ENCODE assay signal across 22 cellular contexts in the genomic region with DNA sequence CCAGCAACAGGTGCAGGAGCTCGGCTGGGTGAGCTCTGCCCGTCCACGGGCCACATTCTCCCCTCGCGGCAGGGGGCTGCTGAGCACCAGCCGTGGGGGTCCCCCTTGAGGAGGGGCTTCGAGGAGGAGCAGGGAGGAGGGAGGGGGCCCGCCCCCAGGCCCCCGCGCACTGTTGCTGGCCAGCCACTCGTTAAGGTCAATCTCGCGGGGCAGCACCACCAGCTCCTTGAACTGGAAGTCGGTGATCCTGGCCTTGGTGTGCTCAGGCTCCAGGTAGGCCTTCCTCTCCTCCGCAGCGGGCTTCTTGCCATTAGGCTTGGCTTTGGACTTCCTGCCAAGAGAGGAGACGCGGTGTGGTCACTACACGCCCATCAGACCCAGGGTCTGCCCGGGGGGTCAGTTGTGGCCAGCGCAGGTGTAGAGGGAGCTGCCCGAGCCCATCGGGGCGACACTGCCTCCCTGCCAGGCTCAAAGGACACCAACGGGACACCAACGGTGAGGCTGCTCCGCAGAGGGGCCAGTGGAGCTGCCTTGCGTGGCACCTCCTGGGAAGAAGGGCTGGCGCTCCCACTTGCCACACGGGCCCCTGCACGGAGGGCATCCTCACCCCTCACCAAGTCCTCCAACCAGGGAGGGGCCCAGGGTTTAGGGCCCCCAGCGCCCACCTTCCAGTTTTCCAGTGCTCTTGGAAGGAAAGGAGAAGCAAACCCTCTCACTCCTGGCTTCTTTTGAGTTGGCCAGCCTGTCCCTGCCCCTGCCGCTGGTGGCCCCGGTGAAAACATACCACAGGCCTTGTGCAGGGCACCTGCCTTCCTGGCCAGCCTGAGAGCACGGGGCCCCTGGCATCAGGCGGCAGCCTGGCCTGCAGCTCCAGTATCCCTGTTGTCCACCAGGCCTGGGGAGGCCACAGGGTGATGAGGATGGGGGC. TPM values are rescaled to one million over a fixed set of nuclear protein-coding genes. Genes with fewer than 3 reads are reported as not detected.
DNase-seq lines count a peak whose midpoint lies in the region; ATAC-seq, FAIRE-seq and TF ChIP-seq lines count a peak whose summit lies in the region.
"Had no signal": no experiment of that assay in that cellular context is flagged by ENCODE, and none has a peak within 500 bp of the region (broad histone marks: within the 10 kb centered on the region; RNA-seq: fewer than 3 reads in every experiment).

No MANE protein-coding gene starts in this region.

- H3K27me3 ChIP-seq in H1 (replicated peaks in 1 of 4; ENCODE audit: control insufficient read depth in 3 of 4, extremely low read depth in 1 of 4, insufficient read depth in 3 of 4, low read length in 3 of 4): no peaks in the 10 kb centered on the region
- no peaks in the 10 kb centered on the region for H3K27me3 ChIP-seq in layer of hippocampus (ENCODE audit: control insufficient read depth, insufficient read depth, low read length)
- no peaks in the 10 kb centered on the region for H3K27me3 ChIP-seq in spleen (replicated peaks in 1 of 7)

- no peak overlapping the region for H3K9ac ChIP-seq in H1 (replicated peaks in 1 of 4; ENCODE audit: extremely low read depth in 1 of 4, low read depth in 3 of 4, low read length in 3 of 4)

- no peaks in the 10 kb centered on the region; a peak in 1 of 8 replicates for H3K36me3 ChIP-seq in H1 (ENCODE audit: control insufficient read depth in 2 of 4, insufficient read depth in 4 of 4, low read length in 3 of 4)
- H3K36me3 ChIP-seq in spleen: peaks cover 0 to 81% (median 49%) of the 10 kb centered on the region in 6 donors
- H3K36me3 ChIP-seq: HAP-1 had no signal

- H3K4me1 Mint-ChIP-seq in CD14-positive monocyte: peaks cover 12% of the 10 kb centered on the region

- no peak overlapping the region for H3K4me2 ChIP-seq in H1 (ENCODE audit: insufficient read depth in 1 of 2, low read depth in 2 of 2, low read length in 2 of 2)

- H3K27ac ChIP-seq in H1 (ENCODE audit: low read depth, low read length): peak overlapping the region; percentile 21; the same call in 1 of the 2 replicates
- peak overlapping the region; percentile 18 for H3K27ac ChIP-seq in layer of hippocampus (ENCODE audit: low read depth, low read length)
- peak overlapping the region in 6 of 8 donors; percentile 16 to 66 (median 55) for H3K27ac ChIP-seq in spleen

- no peak for TF ChIP-seq EP300 in H1 (IDR thresholded peaks at IDR 0.05; ENCODE audit: borderline replicate concordance in 1 of 2, low read depth in 2 of 2, low read length in 2 of 2)

- TF ChIP-seq CTCF in CD14-positive monocyte (IDR thresholded peaks at IDR 0.05) (no peak), H1 (IDR thresholded peaks at IDR 0.05; ENCODE audit: control extremely low read depth in 1 of 3, insufficient read depth in 1 of 3, low read depth in 1 of 3, low read length in 3 of 3) (no peak), spleen (IDR thresholded peaks at IDR 0.05 in 8 of 11, conservative IDR thresholded peaks at IDR 0.05 in 3 of 11) (no peak)

- no peak for TF ChIP-seq RAD21 in H1 (IDR thresholded peaks at IDR 0.05 in 1 of 2, conservative IDR thresholded peaks at IDR 0.05 in 1 of 2; ENCODE audit: low read depth in 2 of 2, low read length in 2 of 2)

- H3K9me3 ChIP-seq in H1 (ENCODE audit: insufficient read depth in 2 of 2, low read depth in 1 of 2, low read length in 1 of 2): no peaks in the 10 kb centered on the region
- no peaks in the 10 kb centered on the region for H3K9me3 ChIP-seq in spleen
- H3K9me3 ChIP-seq: HAP-1 had no signal

- peaks cover 50 to 60% of the 10 kb centered on the region in 2 donors for H3K36me3 Mint-ChIP-seq in CD14-positive monocyte

- no peak overlapping the region for H3K23ac ChIP-seq in H1 (ENCODE audit: insufficient read length)

- H2BK20ac ChIP-seq in H1 (ENCODE audit: low read length): no peak overlapping the region

- no peak overlapping the region for H3K27ac Mint-ChIP-seq in CD14-positive monocyte
- H3K27ac Mint-ChIP-seq: activated naive CD4-positive, alpha-beta T cell treated with anti-CD3 and anti-CD28 coated beads for 36 hours; IgD-negative memory B cell; stimulated activated naive CD8-positive, alpha-beta T cell treated with anti-CD3 and anti-CD28 coated beads, Interleukin-15, Interleukin-2, amounts not matched to agents 100 ng/mL and 50 ng/mL, for 24 hours had no signal

- H2AK5ac ChIP-seq in H1 (ENCODE audit: low read depth, low read length): no peak overlapping the region

- no peak for TF ChIP-seq POLR2A in H1 (IDR thresholded peaks at IDR 0.05; ENCODE audit: control extremely low read depth in 1 of 2, low read depth in 2 of 2, low read length in 2 of 2)
- TF ChIP-seq POLR2A in spleen (IDR thresholded peaks at IDR 0.05): no peak

- no peaks in the 10 kb centered on the region; a peak in 1 of 4 replicates for H3K79me2 ChIP-seq in H1 (ENCODE audit: control insufficient read depth in 1 of 2, insufficient read depth in 2 of 2, low read length in 2 of 2)

- POLR2A ChIA-PET in H1 (lab: Charles Lee; ENCODE audit: partially characterized antibody): no interaction called here

- no peak for FAIRE-seq in H1 (lab: Jason Lieb, UNC)
- FAIRE-seq: A204.1, TTC549 had no signal

- no peak overlapping the region for H3K4me3 Mint-ChIP-seq in CD14-positive monocyte
- H3K4me3 Mint-ChIP-seq: activated naive CD4-positive, alpha-beta T cell treated with anti-CD3 and anti-CD28 coated beads for 36 hours; central memory CD8-positive, alpha-beta T cell; IgD-negative memory B cell; stimulated activated naive CD8-positive, alpha-beta T cell treated with anti-CD3 and anti-CD28 coated beads, Interleukin-15, Interleukin-2, amounts not matched to agents 100 ng/mL and 50 ng/mL, for 24 hours had no signal

- no peaks in the 10 kb centered on the region for H3K4me1 ChIP-seq in H1 (replicated peaks in 1 of 4; ENCODE audit: control insufficient read depth in 3 of 4, insufficient read depth in 4 of 4, low read length in 3 of 4)
- H3K4me1 ChIP-seq in spleen: peaks cover 19 to 74% (median 40%) of the 10 kb centered on the region in 6 donors
- H3K4me1 ChIP-seq: HAP-1 had no signal

- peaks cover 6% of the 10 kb centered on the region for H3K79me1 ChIP-seq in H1 (ENCODE audit: low read depth, low read length)

- no peak overlapping the region for H2BK120ac ChIP-seq in H1 (replicated peaks; ENCODE audit: low read depth, low read length)

- ATAC-seq in HG03432 (IDR thresholded peaks at IDR 0.05; ENCODE audit: unreplicated experiment): no peak

- DNase-seq in CD14-positive monocyte (ENCODE audit: low spot score): peak; percentile 40
- no peak for DNase-seq in H1 (ENCODE audit: low read depth in 1 of 2, low spot score in 2 of 2)
- peak; percentile 67 for DNase-seq in spleen
- no peak for DNase-seq in stimulated activated CD4-positive, alpha-beta T cell treated with anti-CD3 and anti-CD28 coated beads, Interleukin-12 subunit alpha, Interleukin-12 subunit beta, amount 100 ng/mL, for 4 hours
- no peak for DNase-seq in NCI-H69 (lab: John Stamatoyannopoulos, UW)
- DNase-seq in T-helper 2 cell: no peak
- DNase-seq: activated naive CD4-positive, alpha-beta T cell treated with anti-CD3 and anti-CD28 coated beads for 36 hours; activated T-cell treated with anti-CD3 and anti-CD28 coated beads, Interleukin-2, amount 50 U/mL, for 48 hours; amygdala; effector CD8-positive, alpha-beta T cell; NCI-H146; NCI-H2171 treated with DMSO at 0.1 percent for 48 hours; NCI-H526; SW 1271 had no signal

- H2BK12ac ChIP-seq in H1 (ENCODE audit: low read depth, low read length): no peak overlapping the region

- WGBS in H1 (ENCODE audit: extremely low coverage in 1 of 2, insufficient coverage in 1 of 2, insufficient read length in 1 of 2, insufficient replicate concordance in 2 of 2, low coverage in 1 of 2, low lambda C conversion rate in 2 of 2, missing lambda C conversion rate in 1 of 2), 2 experiments: 89% methylated on average over 27 of the region's 36 CpGs; no CpG with 5 or more reads in 1 of the 2 experiments
- WGBS in spleen, 5 donors: 89 to 95% (median 92%) methylated on average over 32 to 36 of the region's 36 CpGs

- H2BK5ac ChIP-seq in H1 (ENCODE audit: low read depth, low read length): no peak overlapping the region

- H3K18ac ChIP-seq in H1 (ENCODE audit: extremely low read depth, low read length): no peak overlapping the region

- no peak overlapping the region for H2AFZ ChIP-seq in H1 (ENCODE audit: low read length)

- H4K8ac ChIP-seq in H1 (ENCODE audit: extremely low read depth, insufficient read depth, low read length): peak overlapping the region; percentile 91

- H4K91ac ChIP-seq in H1 (replicated peaks; ENCODE audit: insufficient read length, low read length): no peak overlapping the region

- CTCF ChIA-PET in H1 (lab: Charles Lee; ENCODE audit: partially characterized antibody): interaction anchor here (0.9 to 5.2 kb wide), 11 partner anchors 9 to 138 kb away, joined by 3 to 34 read pairs (median 4); no protein-coding TSS in a partner anchor

- H3K4ac ChIP-seq in H1 (replicated peaks; ENCODE audit: insufficient read length, low read depth, low read length): no peak overlapping the region

- no peaks in the 10 kb centered on the region for H3K9me3 Mint-ChIP-seq in CD14-positive monocyte
- H3K9me3 Mint-ChIP-seq: activated naive CD4-positive, alpha-beta T cell treated with anti-CD3 and anti-CD28 coated beads for 36 hours; central memory CD8-positive, alpha-beta T cell; IgD-negative memory B cell; stimulated activated naive CD8-positive, alpha-beta T cell treated with anti-CD3 and anti-CD28 coated beads, Interleukin-15, Interleukin-2, amounts not matched to agents 100 ng/mL and 50 ng/mL, for 24 hours had no signal

- no peak overlapping the region for H4K5ac ChIP-seq in H1 (ENCODE audit: insufficient read length, low read depth, low read length)

- H4K20me1 ChIP-seq in H1 (replicated peaks in 1 of 2; ENCODE audit: control insufficient read depth in 1 of 2, insufficient read depth in 2 of 2, low read length in 2 of 2): peaks cover 0 to 11% of the 10 kb centered on the region in 2 experiments

- no peaks in the 10 kb centered on the region for H3K23me2 ChIP-seq in H1 (ENCODE audit: low read depth, low read length)

- H2BK15ac ChIP-seq in H1 (ENCODE audit: low read length): no peak overlapping the region

- H3K14ac ChIP-seq in H1 (ENCODE audit: insufficient read length): no peak overlapping the region

- intact Hi-C loops in CD14-positive monocyte (cut with micrococcal nuclease) (no loop called here), spleen (cut with DNase I; ENCODE audit: low total_unique reads) (no loop called here)

- H3K56ac ChIP-seq in H1 (replicated peaks; ENCODE audit: insufficient read length, low read depth, low read length): no peak overlapping the region

- no peak overlapping the region for H3K4me3 ChIP-seq in H1 (ENCODE audit: extremely low read depth in 1 of 4, insufficient read depth in 2 of 4, low read depth in 3 of 4, low read length in 4 of 4)
- no peak overlapping the region for H3K4me3 ChIP-seq in spleen
- H3K4me3 ChIP-seq: HAP-1 had no signal

- no peaks in the 10 kb centered on the region for H3K27me3 Mint-ChIP-seq in CD14-positive monocyte (ENCODE audit: low read depth in 3 of 3)
- H3K27me3 Mint-ChIP-seq: central memory CD8-positive, alpha-beta T cell; IgD-negative memory B cell; stimulated activated naive CD8-positive, alpha-beta T cell treated with anti-CD3 and anti-CD28 coated beads, Interleukin-15, Interleukin-2, amounts not matched to agents 100 ng/mL and 50 ng/mL, for 24 hours had no signal

RNA-seq across cellular contexts. Expression of a gene that starts 5.8 kb away (rescaled TPM):
- polyA plus RNA-seq in CD14-positive monocyte (10 to 100 TPM; 22.1 to 22.5 TPM), H1 (2011; rRNA removed) (28.2 and 28.5 TPM in 2 replicates), spleen (10 to 100 TPM; 30.5 to 51.5 (median 32.6) TPM)
- total RNA-seq in H1 (2021; fragmentation: NEBNext Ultra II Directional; extraction: Animal tissue kit (Norgen Biotek cat#: 25700)): 18.3 and 18.6 TPM in 2 replicates
- 37.2 TPM for polyA plus RNA-seq in H1 (2011; cell fraction: cytosol; rRNA removed)
- 34.8 TPM for polyA plus RNA-seq in H1 (2011; cell fraction: nucleus; rRNA removed)
- polyA plus RNA-seq in H1 (2012, experiment 1 of 2): 15.1 to 24.8 TPM (median 22.8 TPM) in 4 replicates
- 22.6 TPM for polyA plus RNA-seq in H1 (2012, experiment 2 of 2)
- 9.6 TPM for polyA plus RNA-seq in H1 (2013, experiment 1 of 2)
- polyA plus RNA-seq in H1 (2013, experiment 2 of 2): 9.7 TPM
- 33.6 and 38.3 TPM in 2 replicates for polyA minus RNA-seq in H1 (2011; rRNA and poly(A)+ RNA removed)
- 17.2 TPM for polyA minus RNA-seq in H1 (2011; cell fraction: cytosol; rRNA and poly(A)+ RNA removed)
- 14.7 TPM for polyA minus RNA-seq in H1 (2011; cell fraction: nucleus; rRNA and poly(A)+ RNA removed)
- 10 to 100 TPM; 28.1 to 49.8 (median 42.3) TPM for total RNA-seq in spleen

Comparison
In these comparisons a context has a peak if more than half of its experiments do, and no peak if none do; other contexts are left out.
1. DNase-seq: peak in CD14-positive monocyte (single experiment) and spleen (single experiment); none in H1 (0 of 2), stimulated activated CD4-positive, alpha-beta T cell treated with anti-CD3 and anti-CD28 coated beads, Interleukin-12 subunit alpha, Interleukin-12 subunit beta, amount 100 ng/mL, for 4 hours (single experiment), NCI-H69 (single experiment) and T-helper 2 cell (0 of 5).
2. Peak in every context shown above with its lines, with median percentiles within 50 percentile points of each other: H3K27ac ChIP-seq.